ENCODE assay signal across 8 cellular contexts in genomic region chr12:121893901-121894540, GRCh38. TPM values are rescaled to one million over a fixed set of nuclear protein-coding genes. Genes with fewer than 3 reads are reported as not detected.
DNase-seq lines count a peak whose midpoint lies in the region; ATAC-seq and TF ChIP-seq lines count a peak whose summit lies in the region.

No MANE protein-coding gene starts in this region.

- CTCF ChIA-PET in RWPE1 (lab: Yijun Ruan, JAX), result interaction anchor here (0.6 kb wide), 1 partner anchor 89 kb away, joined by 3 read pairs; no protein-coding TSS in a partner anchor

- H3K27ac Mint-ChIP-seq in stimulated activated effector memory CD8-positive, alpha-beta T cell treated with anti-CD3 and anti-CD28 coated beads, Interleukin-12 subunit alpha, Interleukin-12 subunit beta, amount 100 ng/mL, for 72 hours, result peak overlapping the region; percentile 90

- no peaks in the 10 kb centered on the region for H3K9me3 ChIP-seq in esophagus (ENCODE audit: control insufficient read depth in 2 of 2, insufficient read depth in 1 of 2, low read depth in 1 of 2, low read length in 1 of 2)
- no peaks in the 10 kb centered on the region for H3K9me3 ChIP-seq in spleen

- no peaks in the 10 kb centered on the region for H3K9me3 Mint-ChIP-seq in stimulated activated effector memory CD8-positive, alpha-beta T cell treated with anti-CD3 and anti-CD28 coated beads, Interleukin-12 subunit alpha, Interleukin-12 subunit beta, amount 100 ng/mL, for 72 hours

- peaks cover 2 to 7% of the 10 kb centered on the region in 2 donors for H3K4me1 ChIP-seq in esophagus (ENCODE audit: control insufficient read depth in 2 of 2, insufficient read depth in 2 of 2, low read length in 1 of 2)
- H3K4me1 ChIP-seq in spleen, result peaks cover 14 to 51% (median 28%) of the 10 kb centered on the region in 6 donors

- POLR2A ChIA-PET in RWPE1 (lab: Yijun Ruan, JAX; ENCODE audit: low non-redundant PET), result interaction anchor here (0.6 kb wide), 1 partner anchor 31 kb away, joined by 3 read pairs; no protein-coding TSS in a partner anchor

- WGBS in esophagus, 2 donors, result 44 to 53% methylated on average over 6 of the region's 6 CpGs
- 72 to 83% (median 80%) methylated on average over 6 of the region's 6 CpGs for WGBS in spleen, 5 donors

- peak; percentile 74 for DNase-seq in NCI-H2171 treated with DMSO at 0.1 percent for 48 hours (lab: John Stamatoyannopoulos, UW)
- no peak for DNase-seq in NCI-H2171 (lab: John Stamatoyannopoulos, UW)
- DNase-seq in RWPE1 (ENCODE audit: low spot score), result peak; percentile 78
- no peak for DNase-seq in stimulated activated effector memory CD8-positive, alpha-beta T cell treated with anti-CD3 and anti-CD28 coated beads, Interleukin-12 subunit alpha, Interleukin-12 subunit beta, amount 100 ng/mL, for 72 hours (ENCODE audit: low spot score in 2 of 2)
- no peak for DNase-seq in spleen
- DNase-seq in NCI-H1105 (lab: John Stamatoyannopoulos, UW), result no peak
- DNase-seq in substantia nigra (lab: John Stamatoyannopoulos, UW), result no peak

- no peaks in the 10 kb centered on the region for H3K27me3 ChIP-seq in esophagus (ENCODE audit: control insufficient read depth in 1 of 2, insufficient read depth in 2 of 2, low read length in 2 of 2)
- no peaks in the 10 kb centered on the region for H3K27me3 ChIP-seq in spleen (replicated peaks in 1 of 7)

- peak overlapping the region; percentile 15 for H3K4me3 Mint-ChIP-seq in stimulated activated effector memory CD8-positive, alpha-beta T cell treated with anti-CD3 and anti-CD28 coated beads, Interleukin-12 subunit alpha, Interleukin-12 subunit beta, amount 100 ng/mL, for 72 hours

- peak; percentile 71 for ATAC-seq in stimulated activated effector memory CD8-positive, alpha-beta T cell treated with anti-CD3 and anti-CD28 coated beads, Interleukin-12 subunit alpha, Interleukin-12 subunit beta, amount 100 ng/mL, for 72 hours

- H3K4me1 Mint-ChIP-seq in stimulated activated effector memory CD8-positive, alpha-beta T cell treated with anti-CD3 and anti-CD28 coated beads, Interleukin-12 subunit alpha, Interleukin-12 subunit beta, amount 100 ng/mL, for 72 hours, result peaks cover 31% of the 10 kb centered on the region

- TF ChIP-seq CTCF in RWPE1 (conservative IDR thresholded peaks at IDR 0.05; ENCODE audit: low read depth) (no peak), spleen (IDR thresholded peaks at IDR 0.05 in 8 of 11, conservative IDR thresholded peaks at IDR 0.05 in 3 of 11) (no peak)

- peaks cover 84% of the 10 kb centered on the region for H3K36me3 Mint-ChIP-seq in stimulated activated effector memory CD8-positive, alpha-beta T cell treated with anti-CD3 and anti-CD28 coated beads, Interleukin-12 subunit alpha, Interleukin-12 subunit beta, amount 100 ng/mL, for 72 hours

- no peak for TF ChIP-seq POLR2A in spleen (IDR thresholded peaks at IDR 0.05)

- H3K36me3 ChIP-seq in esophagus (ENCODE audit: control insufficient read depth in 2 of 2, insufficient read depth in 2 of 2, low read length in 1 of 2), result peaks cover 6 to 9% of the 10 kb centered on the region in 2 donors
- peaks cover 3 to 89% (median 47%) of the 10 kb centered on the region in 6 donors for H3K36me3 ChIP-seq in spleen

- no peak overlapping the region for H3K4me3 ChIP-seq in esophagus (ENCODE audit: low read depth in 1 of 2, low read length in 2 of 2)
- no peak overlapping the region for H3K4me3 ChIP-seq in spleen

- intact Hi-C loops in spleen (cut with DNase I; ENCODE audit: low total_unique reads), result loop anchor here (10.0 kb wide), 1 partner anchor 189 kb away; no protein-coding TSS in a partner anchor

- H3K27ac ChIP-seq in RWPE1, result peak overlapping the region; percentile 77
- peak overlapping the region; percentile 1 to 68 for H3K27ac ChIP-seq in esophagus (ENCODE audit: low read depth in 2 of 2, low read length in 1 of 2)
- H3K27ac ChIP-seq in spleen, result no peak overlapping the region
- no peak overlapping the region for H3K27ac ChIP-seq in substantia nigra (ENCODE audit: low read depth, low read length, poor library complexity, severe bottlenecking)

RNA-seq across cellular contexts. Expression of gene PSMD9, which starts 5.4 kb away (rescaled TPM):
- polyA plus RNA-seq in esophagus (10 to 100 TPM; 18.3 to 88.2 TPM), spleen (10 to 100 TPM; 29.6 to 62.6 (median 49.6) TPM)
- 10 to 100 TPM; 32.4 to 56.7 (median 43.6) TPM for total RNA-seq in spleen

RNA-seq across cellular contexts. Expression of gene CFAP251, which starts 24.4 kb away (rescaled TPM):
- polyA plus RNA-seq in esophagus, result under 1 TPM; 0.33 to 0.42 TPM
- total RNA-seq in spleen, result 10 to 100 TPM in 1 of 7 donors, 1 to 10 TPM in 6; 3.0 to 10.5 (median 6.1) TPM
- 1 to 10 TPM; 1.3 to 2.7 (median 1.7) TPM for polyA plus RNA-seq in spleen

RNA-seq across cellular contexts. Expression of gene HPD, which starts 35.4 kb away (rescaled TPM):
- polyA plus RNA-seq in esophagus (under 1 TPM; 0.29 to 0.31 TPM), spleen (1 to 10 TPM in 1 of 3 donors, under 1 TPM in 2; 0.78 to 1.5 (median 0.86) TPM)
- total RNA-seq in spleen, result 1 to 10 TPM in 4 of 7 donors, under 1 TPM in 2, not detected in 1; 0.57 to 2.8 (median 1.7) TPM

Comparison
In these comparisons a context has a peak if more than half of its experiments do, and no peak if none do; other contexts are left out.
1. DNase-seq: peak in NCI-H2171 treated with DMSO at 0.1 percent for 48 hours (single experiment) and RWPE1 (single experiment); none in NCI-H2171 (single experiment), stimulated activated effector memory CD8-positive, alpha-beta T cell treated with anti-CD3 and anti-CD28 coated beads, Interleukin-12 subunit alpha, Interleukin-12 subunit beta, amount 100 ng/mL, for 72 hours (0 of 2), spleen (single experiment), NCI-H1105 (single experiment) and substantia nigra (0 of 49).
2. H3K27ac ChIP-seq: peak in RWPE1 (single experiment) and esophagus (2 of 2); none in spleen (0 of 8) and substantia nigra (single experiment).